ENCODE assay signal across 1 cellular context in the genomic region with DNA sequence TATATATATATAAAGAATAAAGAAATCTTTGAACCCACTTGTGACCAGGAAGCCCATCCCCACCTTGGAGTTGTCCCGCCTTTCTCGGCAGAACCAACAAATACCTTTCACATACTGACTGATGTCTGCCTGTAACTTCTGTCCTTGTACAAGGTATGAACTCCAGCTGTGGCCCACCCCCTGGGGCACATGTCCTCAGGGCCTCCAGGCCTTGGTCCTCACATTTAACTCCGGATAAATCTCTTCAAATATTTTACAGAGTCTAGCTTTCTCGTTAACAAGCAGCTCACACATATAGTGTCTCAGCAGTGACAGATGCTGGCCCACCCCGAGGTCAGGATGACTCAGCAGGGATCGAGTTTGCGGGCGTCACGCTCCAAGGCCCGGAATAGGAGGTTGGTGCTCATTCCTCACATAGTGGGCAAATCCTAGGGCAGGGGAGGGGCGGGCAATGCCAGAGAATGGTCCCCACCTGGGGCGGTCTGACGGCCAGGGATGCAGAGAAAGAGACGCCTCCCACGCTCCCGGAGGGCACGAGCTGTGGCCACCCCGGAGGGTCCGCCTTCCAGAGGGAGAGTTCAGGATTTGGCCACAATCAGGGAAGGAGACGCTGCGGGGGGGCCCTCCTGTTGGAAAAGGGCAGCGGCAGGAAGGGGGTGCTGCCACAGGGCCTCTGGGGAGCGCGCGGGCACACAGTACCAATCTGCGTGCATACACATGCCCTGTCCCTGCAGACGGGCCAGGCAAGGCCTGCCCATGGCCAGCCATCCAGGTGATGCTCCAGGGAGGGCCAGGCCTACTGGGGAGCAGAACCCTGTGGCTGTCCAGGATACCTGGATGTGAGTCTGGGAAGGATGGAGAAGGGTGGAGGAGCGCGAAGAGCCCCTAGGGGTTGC.
TF ChIP-seq lines count a peak whose summit lies in the region.

No MANE protein-coding gene starts in this region.

TF ChIP-seq in Ishikawa, 13 proteins besides CTCF, POLR2A, EP300 and RAD21:
- TF ChIP-seq, protein P1, sequence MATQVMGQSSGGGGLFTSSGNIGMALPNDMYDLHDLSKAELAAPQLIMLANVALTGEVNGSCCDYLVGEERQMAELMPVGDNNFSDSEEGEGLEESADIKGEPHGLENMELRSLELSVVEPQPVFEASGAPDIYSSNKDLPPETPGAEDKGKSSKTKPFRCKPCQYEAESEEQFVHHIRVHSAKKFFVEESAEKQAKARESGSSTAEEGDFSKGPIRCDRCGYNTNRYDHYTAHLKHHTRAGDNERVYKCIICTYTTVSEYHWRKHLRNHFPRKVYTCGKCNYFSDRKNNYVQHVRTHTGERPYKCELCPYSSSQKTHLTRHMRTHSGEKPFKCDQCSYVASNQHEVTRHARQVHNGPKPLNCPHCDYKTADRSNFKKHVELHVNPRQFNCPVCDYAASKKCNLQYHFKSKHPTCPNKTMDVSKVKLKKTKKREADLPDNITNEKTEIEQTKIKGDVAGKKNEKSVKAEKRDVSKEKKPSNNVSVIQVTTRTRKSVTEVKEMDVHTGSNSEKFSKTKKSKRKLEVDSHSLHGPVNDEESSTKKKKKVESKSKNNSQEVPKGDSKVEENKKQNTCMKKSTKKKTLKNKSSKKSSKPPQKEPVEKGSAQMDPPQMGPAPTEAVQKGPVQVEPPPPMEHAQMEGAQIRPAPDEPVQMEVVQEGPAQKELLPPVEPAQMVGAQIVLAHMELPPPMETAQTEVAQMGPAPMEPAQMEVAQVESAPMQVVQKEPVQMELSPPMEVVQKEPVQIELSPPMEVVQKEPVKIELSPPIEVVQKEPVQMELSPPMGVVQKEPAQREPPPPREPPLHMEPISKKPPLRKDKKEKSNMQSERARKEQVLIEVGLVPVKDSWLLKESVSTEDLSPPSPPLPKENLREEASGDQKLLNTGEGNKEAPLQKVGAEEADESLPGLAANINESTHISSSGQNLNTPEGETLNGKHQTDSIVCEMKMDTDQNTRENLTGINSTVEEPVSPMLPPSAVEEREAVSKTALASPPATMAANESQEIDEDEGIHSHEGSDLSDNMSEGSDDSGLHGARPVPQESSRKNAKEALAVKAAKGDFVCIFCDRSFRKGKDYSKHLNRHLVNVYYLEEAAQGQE (IDR thresholded peaks at IDR 0.05; ENCODE audit: low read depth): 0 out of 2 replicates have a peak, but pooled peaks have one; percentile 5
- TF ChIP-seq TCF12 (IDR thresholded peaks at IDR 0.05; ENCODE audit: low read depth): peak; percentile 97
- TF ChIP-seq EGR1 (IDR thresholded peaks at IDR 0.05): peak; percentile 87
- TF ChIP-seq MAX (IDR thresholded peaks at IDR 0.05): peak; percentile 84
- peak; percentile 87 for TF ChIP-seq TEAD4 (IDR thresholded peaks at IDR 0.05)
- 0 out of 2 replicates have a peak, but pooled peaks have one; percentile 19 for TF ChIP-seq TAF1 (IDR thresholded peaks at IDR 0.05; ENCODE audit: low read depth)
- peak; percentile 90 for TF ChIP-seq FOXM1 (IDR thresholded peaks at IDR 0.05; ENCODE audit: borderline replicate concordance, low read depth)
- TF ChIP-seq NFIC (IDR thresholded peaks at IDR 0.05): peak; percentile 79
